In genomic region chr5:16507716-16508115, GRCh38 we compare ENCODE assay signal across 17 cellular contexts. TPM values are rescaled to one million over a fixed set of nuclear protein-coding genes. Genes with fewer than 3 reads are reported as not detected.
A peak's percentile ranks its signal among the peaks of the same experiment; 100 is the strongest.
DNase-seq lines count a peak whose midpoint lies in the region; ATAC-seq and TF ChIP-seq lines count a peak whose summit lies in the region.
"Had no signal": no experiment of that assay in that cellular context is flagged by ENCODE, and none has a peak within 500 bp of the region (broad histone marks: within the 10 kb centered on the region; RNA-seq: fewer than 3 reads in every experiment).

No MANE protein-coding gene starts in this region.

- H3K4me3 ChIP-seq in mammary epithelial cell (replicated peaks in 1 of 3; ENCODE audit: insufficient read depth in 1 of 3, low read depth in 2 of 3, low read length in 3 of 3) (peak overlapping the region; percentile 47 to 72 (median 51)), lower lobe of right lung (peak overlapping the region; percentile 35), tibial artery (peak overlapping the region in 1 of 2 donors; percentile 34), neuronal stem cell (ENCODE audit: low read length in 2 of 2) (no peak overlapping the region)

- H3K9me3 Mint-ChIP-seq in activated CD4-positive, alpha-beta T cell treated with anti-CD3 and anti-CD28 coated beads, Interleukin-2, amount 10 ng/mL, durations not matched to agents 7 days and 5 days, result no peaks in the 10 kb centered on the region
- peaks cover 4% of the 10 kb centered on the region for H3K9me3 Mint-ChIP-seq in activated T-cell treated with anti-CD3 and anti-CD28 coated beads, Interleukin-2, amount 50 U/mL, for 24 hours
- H3K9me3 Mint-ChIP-seq: activated B cell treated with CpG ODN at 0.5 μM for 24 hours; activated naive CD4-positive, alpha-beta T cell treated with anti-CD3 and anti-CD28 coated beads, Interleukin-2, amount 10 ng/mL, durations not matched to agents 7 days and 5 days had no signal

- DNase-seq in activated CD4-positive, alpha-beta T cell treated with anti-CD3 and anti-CD28 coated beads, Interleukin-2, amount 10 ng/mL, durations not matched to agents 7 days and 5 days, result no peak
- no peak for DNase-seq in activated CD4-positive, alpha-beta T cell treated with anti-CD3 and anti-CD28 coated beads, Interleukin-2, amount 50 U/mL, for 4 hours
- DNase-seq in mammary epithelial cell (no peak), lower lobe of right lung (no peak), tibial artery (no peak), neuronal stem cell (ENCODE audit: low spot score) (no peak), T1000 (lab: John Stamatoyannopoulos, UW) (no peak)
- DNase-seq in activated T-cell treated with anti-CD3 and anti-CD28 coated beads, Interleukin-2, amount 50 U/mL, for 24 hours, result no peak
- DNase-seq: activated B cell treated with CpG ODN at 0.5 μM for 24 hours; activated naive CD4-positive, alpha-beta T cell treated with anti-CD3 and anti-CD28 coated beads, Interleukin-2, amount 10 ng/mL, durations not matched to agents 7 days and 5 days; cerebellar nuclear complex; erythroblast; GOT3; hypothalamus; KBM-7; NCI-H1417; NCI-H446 had no signal

- H3K27me3 Mint-ChIP-seq in activated CD4-positive, alpha-beta T cell treated with anti-CD3 and anti-CD28 coated beads, Interleukin-2, amount 10 ng/mL, durations not matched to agents 7 days and 5 days, result no peaks in the 10 kb centered on the region
- H3K27me3 Mint-ChIP-seq in activated T-cell treated with anti-CD3 and anti-CD28 coated beads, Interleukin-2, amount 50 U/mL, for 24 hours, result no peaks in the 10 kb centered on the region
- H3K27me3 Mint-ChIP-seq: activated B cell treated with CpG ODN at 0.5 μM for 24 hours; activated naive CD4-positive, alpha-beta T cell treated with anti-CD3 and anti-CD28 coated beads, Interleukin-2, amount 10 ng/mL, durations not matched to agents 7 days and 5 days had no signal

- H3K14ac ChIP-seq in neuronal stem cell (ENCODE audit: low read length), result no peak overlapping the region

- H3K4me3 Mint-ChIP-seq in activated CD4-positive, alpha-beta T cell treated with anti-CD3 and anti-CD28 coated beads, Interleukin-2, amount 10 ng/mL, durations not matched to agents 7 days and 5 days, result no peak overlapping the region
- H3K4me3 Mint-ChIP-seq in activated T-cell treated with anti-CD3 and anti-CD28 coated beads, Interleukin-2, amount 50 U/mL, for 24 hours, result no peak overlapping the region
- H3K4me3 Mint-ChIP-seq: activated B cell treated with CpG ODN at 0.5 μM for 24 hours; activated naive CD4-positive, alpha-beta T cell treated with anti-CD3 and anti-CD28 coated beads, Interleukin-2, amount 10 ng/mL, durations not matched to agents 7 days and 5 days had no signal

- H3K23ac ChIP-seq in neuronal stem cell (ENCODE audit: low read depth, low read length, poor library complexity), result no peak overlapping the region

- H3K4ac ChIP-seq in neuronal stem cell (ENCODE audit: low read length), result no peak overlapping the region

- in situ Hi-C loops in mammary epithelial cell (cut with MboI; ENCODE audit: low sequenced_read_pairs in 2 of 2), result no loop called here

- no peak overlapping the region for H4K8ac ChIP-seq in neuronal stem cell (ENCODE audit: low read depth, low read length)

- no peaks in the 10 kb centered on the region for H3K79me2 ChIP-seq in mammary epithelial cell (ENCODE audit: insufficient read depth, low read length)

- POLR2A ChIA-PET in activated CD4-positive, alpha-beta T cell treated with anti-CD3 and anti-CD28 coated beads, Interleukin-2, amount 10 ng/mL, durations not matched to agents 7 days and 5 days (lab: Charles Lee), result no interaction called here

- ATAC-seq in lower lobe of right lung, result peak in 1 of 2 donors; percentile 25

- H2BK120ac ChIP-seq in neuronal stem cell (ENCODE audit: low read depth, low read length), result no peak overlapping the region

- H2BK5ac ChIP-seq in neuronal stem cell (ENCODE audit: low read length), result no peak overlapping the region

- TF ChIP-seq CTCF in mammary epithelial cell (conservative IDR thresholded peaks at IDR 0.05 in 1 of 2, IDR thresholded peaks at IDR 0.05 in 1 of 2; ENCODE audit: extremely low read depth in 1 of 2, insufficient read depth in 1 of 2, low read depth in 1 of 2, low read length in 2 of 2) (no peak), lower lobe of right lung (IDR thresholded peaks at IDR 0.05) (no peak), tibial artery (IDR thresholded peaks at IDR 0.05) (no peak)

- H3K18ac ChIP-seq in neuronal stem cell (ENCODE audit: low read length), result no peak overlapping the region

- no peaks in the 10 kb centered on the region for H4K20me1 ChIP-seq in mammary epithelial cell (ENCODE audit: insufficient read depth, low read length)

- peak overlapping the region; percentile 0 for H2AFZ ChIP-seq in mammary epithelial cell (ENCODE audit: low read depth, low read length)
- no peak overlapping the region for H2AFZ ChIP-seq in neuronal stem cell (ENCODE audit: low read length)

- intact Hi-C loops in mammary epithelial cell (cut with micrococcal nuclease) (loop anchor here (1.0 to 2.0 kb wide), 2 partner anchors 14 to 43 kb away; partner anchors contain the start of gene ZNF622), lower lobe of right lung (cut with DNase I) (no loop called here), tibial artery (cut with DNase I; ENCODE audit: low total_unique reads) (no loop called here)

- H3K9ac ChIP-seq in mammary epithelial cell (ENCODE audit: insufficient read depth, low read length) (peak overlapping the region; percentile 81), neuronal stem cell (ENCODE audit: low read depth, low read length, poor library complexity) (no peak overlapping the region)

- CTCF ChIA-PET in activated CD4-positive, alpha-beta T cell treated with anti-CD3 and anti-CD28 coated beads, Interleukin-2, amount 10 ng/mL, durations not matched to agents 7 days and 5 days (lab: Charles Lee), result no interaction called here
- CTCF ChIA-PET in mammary epithelial cell (lab: Charles Lee; ENCODE audit: low non-redundant PET), result no interaction called here

- peaks cover 3% of the 10 kb centered on the region for H3K4me1 Mint-ChIP-seq in activated CD4-positive, alpha-beta T cell treated with anti-CD3 and anti-CD28 coated beads, Interleukin-2, amount 10 ng/mL, durations not matched to agents 7 days and 5 days
- H3K4me1 Mint-ChIP-seq in activated T-cell treated with anti-CD3 and anti-CD28 coated beads, Interleukin-2, amount 50 U/mL, for 24 hours (ENCODE audit: low read depth), result peaks cover 47% of the 10 kb centered on the region

- H3K27ac ChIP-seq in mammary epithelial cell (ENCODE audit: insufficient read depth, low read depth, low read length) (peak overlapping the region; percentile 70), lower lobe of right lung (peak overlapping the region; percentile 76), tibial artery (peak overlapping the region; percentile 49 to 68), neuronal stem cell (replicated peaks; ENCODE audit: low read length) (no peak overlapping the region)

- H2BK15ac ChIP-seq in neuronal stem cell (ENCODE audit: low read length), result no peak overlapping the region

- H3K36me3 Mint-ChIP-seq in activated CD4-positive, alpha-beta T cell treated with anti-CD3 and anti-CD28 coated beads, Interleukin-2, amount 10 ng/mL, durations not matched to agents 7 days and 5 days (ENCODE audit: low read depth), result peaks cover 17% of the 10 kb centered on the region
- peaks cover 19% of the 10 kb centered on the region for H3K36me3 Mint-ChIP-seq in activated T-cell treated with anti-CD3 and anti-CD28 coated beads, Interleukin-2, amount 50 U/mL, for 24 hours (ENCODE audit: low read depth)

- H3K4me1 ChIP-seq in mammary epithelial cell (ENCODE audit: insufficient read depth, low read length), result peaks cover 16% of the 10 kb centered on the region
- H3K4me1 ChIP-seq in lower lobe of right lung, result no peaks in the 10 kb centered on the region
- H3K4me1 ChIP-seq in tibial artery, result peaks cover 0 to 24% (median 11%) of the 10 kb centered on the region in 4 donors
- H3K4me1 ChIP-seq in neuronal stem cell (ENCODE audit: control insufficient read depth in 2 of 2, insufficient read depth in 1 of 2, low read depth in 1 of 2, low read length in 2 of 2), result peaks cover 0 to 3% of the 10 kb centered on the region in 2 donors

- no peaks in the 10 kb centered on the region for H3K79me1 ChIP-seq in neuronal stem cell (ENCODE audit: low read depth, low read length)

- H2AK5ac ChIP-seq in neuronal stem cell (ENCODE audit: low read depth, low read length), result no peak overlapping the region

- no peak overlapping the region for H4K91ac ChIP-seq in neuronal stem cell (ENCODE audit: low read depth, low read length, poor library complexity)

- no peaks in the 10 kb centered on the region for H3K27me3 ChIP-seq in mammary epithelial cell (ENCODE audit: insufficient read depth, low read length)
- no peaks in the 10 kb centered on the region for H3K27me3 ChIP-seq in lower lobe of right lung (ENCODE audit: low read depth)
- no peaks in the 10 kb centered on the region for H3K27me3 ChIP-seq in tibial artery
- peaks cover 0 to 27% (median 0%) of the 10 kb centered on the region in 3 experiments for H3K27me3 ChIP-seq in neuronal stem cell (ENCODE audit: control insufficient read depth in 3 of 3, insufficient read depth in 3 of 3, low read depth in 1 of 3, low read length in 3 of 3)

- no peaks in the 10 kb centered on the region for H3K9me3 ChIP-seq in mammary epithelial cell (replicated peaks; ENCODE audit: insufficient read depth, low read length)
- H3K9me3 ChIP-seq in lower lobe of right lung, result no peaks in the 10 kb centered on the region
- no peaks in the 10 kb centered on the region for H3K9me3 ChIP-seq in tibial artery
- no peaks in the 10 kb centered on the region for H3K9me3 ChIP-seq in neuronal stem cell (replicated peaks in 1 of 2; ENCODE audit: control insufficient read depth in 2 of 2, insufficient read depth in 1 of 2, low read depth in 1 of 2, low read length in 2 of 2)

- H3K4me2 ChIP-seq in mammary epithelial cell (ENCODE audit: insufficient read depth, low read depth, low read length), result peak overlapping the region; percentile 96
- no peak overlapping the region for H3K4me2 ChIP-seq in neuronal stem cell (ENCODE audit: insufficient read depth, low read length, poor library complexity, severe bottlenecking)

- H2BK12ac ChIP-seq in neuronal stem cell (ENCODE audit: low read length), result no peak overlapping the region

- H3K27ac Mint-ChIP-seq in activated CD4-positive, alpha-beta T cell treated with anti-CD3 and anti-CD28 coated beads, Interleukin-2, amount 10 ng/mL, durations not matched to agents 7 days and 5 days, result peak overlapping the region; percentile 46
- H3K27ac Mint-ChIP-seq in activated T-cell treated with anti-CD3 and anti-CD28 coated beads, Interleukin-2, amount 50 U/mL, for 24 hours, result no peak overlapping the region
- H3K27ac Mint-ChIP-seq: activated B cell treated with CpG ODN at 0.5 μM for 24 hours; activated naive CD4-positive, alpha-beta T cell treated with anti-CD3 and anti-CD28 coated beads, Interleukin-2, amount 10 ng/mL, durations not matched to agents 7 days and 5 days had no signal

- dilution Hi-C loops in mammary epithelial cell (cut with HindIII; ENCODE audit: low sequenced_read_pairs), result no loop called here

- H3K36me3 ChIP-seq in mammary epithelial cell (ENCODE audit: insufficient read depth, low read length), result no peaks in the 10 kb centered on the region
- H3K36me3 ChIP-seq in lower lobe of right lung, result no peaks in the 10 kb centered on the region
- H3K36me3 ChIP-seq in tibial artery, result no peaks in the 10 kb centered on the region
- H3K36me3 ChIP-seq in neuronal stem cell (replicated peaks in 1 of 2; ENCODE audit: control insufficient read depth in 2 of 2, insufficient read depth in 2 of 2, low read length in 2 of 2), result no peaks in the 10 kb centered on the region

- BruUV-seq in mammary epithelial cell (replicated peaks; lab: Mats Ljungman, UMichigan), result no TSS peak

RNA-seq across cellular contexts. Expression of gene ZNF622, which starts 42.1 kb away (rescaled TPM):
- total RNA-seq in activated CD4-positive, alpha-beta T cell treated with anti-CD3 and anti-CD28 coated beads, Interleukin-2, amount 10 ng/mL, durations not matched to agents 7 days and 5 days, result 10 to 100 TPM; 28.7 to 30.9 TPM
- total RNA-seq in mammary epithelial cell (10 to 100 TPM; 32.2 to 32.3 TPM), lower lobe of right lung (28.1 TPM)
- polyA plus RNA-seq in mammary epithelial cell, result 21.1 TPM
- polyA minus RNA-seq in mammary epithelial cell, result 39.6 TPM
- 12.0 TPM for polyA plus RNA-seq in neuronal stem cell (2013, experiment 1 of 2)
- 12.0 TPM for polyA plus RNA-seq in neuronal stem cell (2013, experiment 2 of 2)

Comparison
In these comparisons a context has a peak if more than half of its experiments do, and no peak if none do; other contexts are left out.
1. H3K4me3 ChIP-seq: peak in mammary epithelial cell (3 of 3) and lower lobe of right lung (single experiment); none in neuronal stem cell (0 of 2).